1 cellular context compared by ENCODE assay signal in the genomic region with DNA sequence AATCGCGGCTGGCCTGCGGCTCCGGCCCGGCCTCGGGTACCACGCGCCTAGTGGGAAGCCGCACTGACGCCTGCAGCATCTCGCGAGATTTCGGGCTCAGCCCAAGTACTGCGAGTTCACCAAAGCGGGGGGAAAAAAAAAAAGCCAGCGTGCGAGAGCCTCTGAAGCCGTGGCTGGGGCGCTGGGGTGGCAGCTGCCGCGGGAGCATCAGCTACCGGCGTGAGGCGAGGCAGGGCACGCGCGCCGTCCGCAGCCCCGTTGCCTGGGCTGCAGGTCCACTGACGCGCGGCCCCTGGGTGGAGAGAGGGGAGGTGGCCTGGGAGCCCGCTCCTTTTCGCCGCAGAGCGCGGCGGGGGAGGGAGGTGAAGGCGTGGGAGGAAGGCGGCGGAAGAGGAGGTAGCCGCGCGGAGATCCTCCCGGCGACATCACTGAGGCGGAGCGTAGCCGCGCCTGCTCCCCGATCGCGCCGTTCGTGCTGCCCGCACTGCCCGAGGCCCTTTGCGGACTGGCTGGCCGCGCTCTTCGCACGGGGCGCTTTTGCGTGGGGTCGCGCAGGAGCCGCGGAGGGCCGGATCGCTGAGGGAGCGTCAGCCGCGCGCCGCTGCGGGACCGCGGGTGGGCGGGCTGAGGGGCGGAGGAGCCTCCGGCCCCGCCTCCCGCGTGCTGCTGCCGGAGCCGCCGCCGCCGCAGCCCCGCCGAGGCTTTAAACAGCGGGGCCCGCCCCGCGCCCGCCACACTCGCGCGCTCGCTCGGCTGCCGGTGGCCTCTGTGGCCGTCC.
TF ChIP-seq lines count a peak whose summit lies in the region.

A gene (plus strand): TSS at position 734 of the 778 bp plus-strand sequence. CDS start 189 bp downstream, outside the sequence.

TF ChIP-seq in SK-N-SH, 30 proteins besides CTCF, POLR2A, EP300 and RAD21 (continued from another document):
- TF ChIP-seq, protein P1, sequence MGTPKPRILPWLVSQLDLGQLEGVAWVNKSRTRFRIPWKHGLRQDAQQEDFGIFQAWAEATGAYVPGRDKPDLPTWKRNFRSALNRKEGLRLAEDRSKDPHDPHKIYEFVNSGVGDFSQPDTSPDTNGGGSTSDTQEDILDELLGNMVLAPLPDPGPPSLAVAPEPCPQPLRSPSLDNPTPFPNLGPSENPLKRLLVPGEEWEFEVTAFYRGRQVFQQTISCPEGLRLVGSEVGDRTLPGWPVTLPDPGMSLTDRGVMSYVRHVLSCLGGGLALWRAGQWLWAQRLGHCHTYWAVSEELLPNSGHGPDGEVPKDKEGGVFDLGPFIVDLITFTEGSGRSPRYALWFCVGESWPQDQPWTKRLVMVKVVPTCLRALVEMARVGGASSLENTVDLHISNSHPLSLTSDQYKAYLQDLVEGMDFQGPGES (IDR thresholded peaks at IDR 0.05; ENCODE audit: low read depth, low read length) = no peak
- no peak for TF ChIP-seq RFX5 (IDR thresholded peaks at IDR 0.05; ENCODE audit: low read length)
- no peak for TF ChIP-seq RXRA (IDR thresholded peaks at IDR 0.05; ENCODE audit: borderline replicate concordance, low read depth)
- TF ChIP-seq FOSL2 (IDR thresholded peaks at IDR 0.05; ENCODE audit: borderline replicate concordance, low read depth) = no peak
- TF ChIP-seq, protein P2, sequence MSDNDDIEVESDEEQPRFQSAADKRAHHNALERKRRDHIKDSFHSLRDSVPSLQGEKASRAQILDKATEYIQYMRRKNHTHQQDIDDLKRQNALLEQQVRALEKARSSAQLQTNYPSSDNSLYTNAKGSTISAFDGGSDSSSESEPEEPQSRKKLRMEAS (IDR thresholded peaks at IDR 0.05; ENCODE audit: low read depth) = peak; percentile 98
- no peak for TF ChIP-seq SMC3 (IDR thresholded peaks at IDR 0.05; ENCODE audit: low read depth, low read length)
TF ChIP-seq in SK-N-SH: peak in this region for 11.
